Comparison of ENCODE assay signal across 28 cellular contexts in genomic region chr5:2492476-2492875, GRCh38.
"Had no signal": no experiment of that assay in that cellular context is flagged by ENCODE, and none has a peak within 500 bp of the region (broad histone marks: within the 10 kb centered on the region; RNA-seq: fewer than 3 reads in every experiment).

No MANE protein-coding gene starts in this region.

- H3K4me3 ChIP-seq: ascending aorta, breast epithelium, cardiac muscle cell, colonic mucosa had no signal

- DNase-seq: activated CD4-positive, alpha-beta memory T cell treated with anti-CD3 and anti-CD28 coated beads, Interleukin-2, amount 10 ng/mL, durations not matched to agents 7 days and 5 days; activated CD4-positive, alpha-beta T cell treated with anti-CD3 and anti-CD28 coated beads for 1 hour; activated CD4-positive, alpha-beta T cell treated with anti-CD3 and anti-CD28 coated beads for 4 hours; activated CD4-positive, alpha-beta T cell treated with anti-CD3 and anti-CD28 coated beads, Interleukin-2, amount 10 ng/mL, durations not matched to agents 7 days and 5 days; activated CD4-positive, alpha-beta T cell treated with anti-CD3 and anti-CD28 coated beads, Interleukin-2, amount 50 U/mL, for 4 hours; activated CD8-positive, alpha-beta memory T cell treated with anti-CD3 and anti-CD28 coated beads, Interleukin-2, amount 50 U/mL, for 48 hours; activated gamma-delta T cell; activated naive CD4-positive, alpha-beta T cell; activated naive CD4-positive, alpha-beta T cell treated with anti-CD3 and anti-CD28 coated beads, Interleukin-2, amount 10 ng/mL, durations not matched to agents 7 days and 5 days; activated naive CD8-positive, alpha-beta T cell treated with anti-CD3 and anti-CD28 coated beads, Interleukin-2, amount 10 ng/mL, durations not matched to agents 7 days and 5 days; activated T-cell treated with anti-CD3 and anti-CD28 coated beads for 4 hours; activated T-cell treated with anti-CD3 and anti-CD28 coated beads, Interleukin-2, amount 50 U/mL, for 24 hours; activated T-cell treated with anti-CD3 and anti-CD28 coated beads, Interleukin-2, amount 50 U/mL, for 72 hours; central memory CD4-positive, alpha-beta T cell; cerebellar nuclear complex; colonic mucosa; effector CD8-positive, alpha-beta T cell; foreskin fibroblast; head of caudate nucleus; T-helper 2 cell had no signal

- H3K36me3 ChIP-seq: ascending aorta, breast epithelium, cardiac muscle cell, colonic mucosa had no signal

- H3K4me3 Mint-ChIP-seq: activated CD4-positive, alpha-beta memory T cell treated with anti-CD3 and anti-CD28 coated beads, Interleukin-2, amount 10 ng/mL, durations not matched to agents 7 days and 5 days; activated CD4-positive, alpha-beta T cell treated with anti-CD3 and anti-CD28 coated beads, Interleukin-2, amount 10 ng/mL, durations not matched to agents 7 days and 5 days; activated naive CD4-positive, alpha-beta T cell treated with anti-CD3 and anti-CD28 coated beads, Interleukin-2, amount 10 ng/mL, durations not matched to agents 7 days and 5 days; activated naive CD8-positive, alpha-beta T cell treated with anti-CD3 and anti-CD28 coated beads, Interleukin-2, amount 10 ng/mL, durations not matched to agents 7 days and 5 days; activated T-cell treated with anti-CD3 and anti-CD28 coated beads, Interleukin-2, amount 50 U/mL, for 24 hours; activated T-cell treated with anti-CD3 and anti-CD28 coated beads, Interleukin-2, amount 50 U/mL, for 72 hours; brain; WTC11 had no signal

- ATAC-seq: activated naive CD4-positive, alpha-beta T cell treated with anti-CD3 and anti-CD28 coated beads, Interleukin-2, amount 50 U/mL, for 72 hours; activated T-cell treated with anti-CD3 and anti-CD28 coated beads, Interleukin-2, amount 50 U/mL, for 72 hours; WTC11 had no signal

- H3K27me3 ChIP-seq: ascending aorta, breast epithelium, cardiac muscle cell, colonic mucosa had no signal

- H3K27me3 Mint-ChIP-seq: activated CD4-positive, alpha-beta memory T cell treated with anti-CD3 and anti-CD28 coated beads, Interleukin-2, amount 10 ng/mL, durations not matched to agents 7 days and 5 days; activated CD4-positive, alpha-beta T cell treated with anti-CD3 and anti-CD28 coated beads, Interleukin-2, amount 10 ng/mL, durations not matched to agents 7 days and 5 days; activated naive CD4-positive, alpha-beta T cell treated with anti-CD3 and anti-CD28 coated beads, Interleukin-2, amount 10 ng/mL, durations not matched to agents 7 days and 5 days; activated naive CD8-positive, alpha-beta T cell treated with anti-CD3 and anti-CD28 coated beads, Interleukin-2, amount 10 ng/mL, durations not matched to agents 7 days and 5 days; activated T-cell treated with anti-CD3 and anti-CD28 coated beads, Interleukin-2, amount 50 U/mL, for 24 hours had no signal

- H3K4me1 ChIP-seq: ascending aorta, breast epithelium, colonic mucosa had no signal

- H3K9me3 Mint-ChIP-seq: activated CD4-positive, alpha-beta T cell treated with anti-CD3 and anti-CD28 coated beads, Interleukin-2, amount 10 ng/mL, durations not matched to agents 7 days and 5 days; activated naive CD4-positive, alpha-beta T cell treated with anti-CD3 and anti-CD28 coated beads, Interleukin-2, amount 50 U/mL, for 72 hours; activated T-cell treated with anti-CD3 and anti-CD28 coated beads, Interleukin-2, amount 50 U/mL, for 24 hours; activated T-cell treated with anti-CD3 and anti-CD28 coated beads, Interleukin-2, amount 50 U/mL, for 72 hours had no signal

- H3K27ac Mint-ChIP-seq: activated CD4-positive, alpha-beta memory T cell treated with anti-CD3 and anti-CD28 coated beads, Interleukin-2, amount 10 ng/mL, durations not matched to agents 7 days and 5 days; activated CD4-positive, alpha-beta T cell treated with anti-CD3 and anti-CD28 coated beads, Interleukin-2, amount 10 ng/mL, durations not matched to agents 7 days and 5 days; activated naive CD4-positive, alpha-beta T cell treated with anti-CD3 and anti-CD28 coated beads, Interleukin-2, amount 10 ng/mL, durations not matched to agents 7 days and 5 days; activated naive CD4-positive, alpha-beta T cell treated with anti-CD3 and anti-CD28 coated beads, Interleukin-2, amount 50 U/mL, for 72 hours; activated naive CD8-positive, alpha-beta T cell treated with anti-CD3 and anti-CD28 coated beads, Interleukin-2, amount 10 ng/mL, durations not matched to agents 7 days and 5 days; activated T-cell treated with anti-CD3 and anti-CD28 coated beads, Interleukin-2, amount 50 U/mL, for 24 hours; activated T-cell treated with anti-CD3 and anti-CD28 coated beads, Interleukin-2, amount 50 U/mL, for 72 hours; brain; WTC11 had no signal

- H3K9me3 ChIP-seq: ascending aorta, breast epithelium, colonic mucosa had no signal

- H3K4me1 Mint-ChIP-seq: activated CD4-positive, alpha-beta memory T cell treated with anti-CD3 and anti-CD28 coated beads, Interleukin-2, amount 10 ng/mL, durations not matched to agents 7 days and 5 days; activated CD4-positive, alpha-beta T cell treated with anti-CD3 and anti-CD28 coated beads, Interleukin-2, amount 10 ng/mL, durations not matched to agents 7 days and 5 days; activated naive CD4-positive, alpha-beta T cell treated with anti-CD3 and anti-CD28 coated beads, Interleukin-2, amount 10 ng/mL, durations not matched to agents 7 days and 5 days; activated naive CD8-positive, alpha-beta T cell treated with anti-CD3 and anti-CD28 coated beads, Interleukin-2, amount 10 ng/mL, durations not matched to agents 7 days and 5 days had no signal

- H3K36me3 Mint-ChIP-seq: activated naive CD4-positive, alpha-beta T cell treated with anti-CD3 and anti-CD28 coated beads, Interleukin-2, amount 10 ng/mL, durations not matched to agents 7 days and 5 days; activated naive CD4-positive, alpha-beta T cell treated with anti-CD3 and anti-CD28 coated beads, Interleukin-2, amount 50 U/mL, for 72 hours; activated naive CD8-positive, alpha-beta T cell treated with anti-CD3 and anti-CD28 coated beads, Interleukin-2, amount 10 ng/mL, durations not matched to agents 7 days and 5 days; brain had no signal

- H3K27ac ChIP-seq: ascending aorta, breast epithelium, cardiac muscle cell, colonic mucosa, epithelial cell of prostate, VCaP had no signal
